8 cellular contexts compared by ENCODE assay signal in the genomic region with DNA sequence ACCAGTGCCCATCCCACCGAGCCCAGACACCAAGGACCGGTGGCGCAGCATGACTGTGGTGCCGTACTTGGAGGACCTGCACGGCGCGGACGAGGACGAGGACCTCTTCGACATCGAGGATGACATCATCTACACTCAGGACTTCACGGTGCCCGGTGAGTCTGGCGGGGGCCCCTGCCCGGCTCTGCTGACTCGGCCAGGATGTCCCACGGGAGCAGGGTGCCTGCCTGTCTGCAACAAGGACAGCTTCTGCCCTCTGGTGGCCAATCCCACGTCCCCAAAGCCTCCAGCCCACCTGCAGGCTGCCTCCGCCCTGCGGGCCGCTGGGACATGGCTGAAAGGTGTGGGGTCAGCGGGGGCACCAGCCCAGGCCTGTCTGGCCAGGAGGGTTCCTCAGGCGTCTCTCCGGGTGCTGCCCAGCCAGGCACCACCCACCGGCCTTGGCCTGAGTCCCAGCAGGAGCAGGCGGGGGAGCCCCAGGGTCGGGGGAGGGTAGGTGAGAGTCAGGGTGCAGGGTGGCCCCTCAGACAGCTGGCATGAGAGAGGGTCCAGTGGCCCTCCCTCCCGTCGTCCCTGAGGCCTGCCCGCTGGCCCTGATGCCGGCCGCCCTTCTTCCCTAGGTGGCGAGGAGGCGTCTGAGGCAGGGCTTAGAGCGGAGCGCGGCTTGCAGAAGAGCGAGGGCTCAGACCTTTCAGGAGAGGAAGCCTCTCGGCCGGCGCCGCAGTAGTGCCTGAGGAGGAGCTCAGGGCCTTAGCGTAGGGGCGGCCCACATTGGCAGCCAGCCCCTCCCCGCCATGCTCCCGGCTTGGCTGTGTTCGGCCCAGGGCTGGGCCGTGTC. TPM values are rescaled to one million over a fixed set of nuclear protein-coding genes. Genes with fewer than 3 reads are reported as not detected.
DNase-seq lines count a peak whose midpoint lies in the region; ATAC-seq and TF ChIP-seq lines count a peak whose summit lies in the region.

No MANE protein-coding gene starts in this region.

- WGBS in tibial nerve, 2 donors, result 69 to 87% methylated on average over 31 to 46 of the region's 48 CpGs

- peaks cover 6% of the 10 kb centered on the region for H3K9me3 Mint-ChIP-seq in glutamatergic neuron (ENCODE audit: unreplicated experiment)

- H3K4me1 Mint-ChIP-seq in glutamatergic neuron (ENCODE audit: low read depth, unreplicated experiment), result peaks cover 3% of the 10 kb centered on the region

- TF ChIP-seq POLR2A in tibial nerve (IDR thresholded peaks at IDR 0.05), result no peak

- peak; percentile 29 for DNase-seq in stimulated activated CD4-positive, alpha-beta T cell treated with anti-CD3 and anti-CD28 coated beads, Interleukin-1b, Interleukin-23, amount 100 ng/mL, for 48 hours
- no peak for DNase-seq in stimulated activated CD4-positive, alpha-beta T cell treated with anti-CD3 and anti-CD28 coated beads, Interleukin-4, amount 100 ng/mL, for 24 hours
- peak; percentile 75 for DNase-seq in SK-N-DZ (ENCODE audit: low spot score)
- DNase-seq in glutamatergic neuron, result peak; percentile 81
- DNase-seq in HCEC 1CT, result no peak
- DNase-seq in tibial nerve (ENCODE audit: low spot score in 2 of 2), result no peak

- peak overlapping the region; percentile 59 for H3K4me3 Mint-ChIP-seq in glutamatergic neuron (ENCODE audit: unreplicated experiment)

- peak; percentile 25 for TF ChIP-seq CTCF in glutamatergic neuron (IDR thresholded peaks at IDR 0.05; ENCODE audit: partially characterized antibody, unreplicated experiment)
- peak in 1 of 5 experiments; percentile 31 for TF ChIP-seq CTCF in tibial nerve (IDR thresholded peaks at IDR 0.05)

- H3K4me1 ChIP-seq in tibial nerve, result peaks cover 0 to 65% (median 14%) of the 10 kb centered on the region in 4 donors

- peaks cover 0 to 86% (median 19%) of the 10 kb centered on the region in 3 donors for H3K36me3 ChIP-seq in tibial nerve

- peaks cover 3% of the 10 kb centered on the region for H3K27me3 Mint-ChIP-seq in glutamatergic neuron (ENCODE audit: unreplicated experiment)

- H3K27me3 ChIP-seq in tibial nerve, result no peaks in the 10 kb centered on the region

- H3K27ac ChIP-seq in tibial nerve, result peak overlapping the region in 2 of 4 donors; percentile 24 to 93

- no peak for ATAC-seq in HG02981 (IDR thresholded peaks at IDR 0.05; ENCODE audit: unreplicated experiment)
- no peak for ATAC-seq in HG03378 (IDR thresholded peaks at IDR 0.05; ENCODE audit: unreplicated experiment)

- H3K4me3 ChIP-seq in tibial nerve, result no peak overlapping the region

- peak overlapping the region; percentile 78 for H3K27ac Mint-ChIP-seq in glutamatergic neuron (ENCODE audit: unreplicated experiment)

- no peak for TF ChIP-seq EP300 in tibial nerve (IDR thresholded peaks at IDR 0.05)

- H3K9me3 ChIP-seq in tibial nerve, result no peaks in the 10 kb centered on the region

- H3K36me3 Mint-ChIP-seq in glutamatergic neuron (ENCODE audit: unreplicated experiment), result no peaks in the 10 kb centered on the region

RNA-seq across cellular contexts. Expression of gene CBARP, which starts 14.6 kb away (rescaled TPM):
- 12.3 and 24.2 TPM in 2 replicates for polyA plus RNA-seq in SK-N-DZ (2014; cell fraction: cytosol; rRNA removed)
- polyA plus RNA-seq in SK-N-DZ (2014; cell fraction: nucleus; rRNA removed), result 44.5 and 49.5 TPM in 2 replicates
- total RNA-seq in glutamatergic neuron (ENCODE audit: unreplicated experiment) (74.7 TPM), tibial nerve (1 to 10 TPM in 2 of 4 donors, under 1 TPM in 2; 0.22 to 3.9 (median 1.4) TPM)

RNA-seq across cellular contexts. Expression of gene STK11, which starts 17.7 kb away (rescaled TPM):
- polyA plus RNA-seq in SK-N-DZ (2014; cell fraction: cytosol; rRNA removed), result 50.7 and 52.4 TPM in 2 replicates
- 166 and 188 TPM in 2 replicates for polyA plus RNA-seq in SK-N-DZ (2014; cell fraction: nucleus; rRNA removed)
- total RNA-seq in glutamatergic neuron (ENCODE audit: unreplicated experiment), result 48.2 TPM
- 10 to 100 TPM; 52.5 to 91.2 (median 68.7) TPM for total RNA-seq in tibial nerve

RNA-seq across cellular contexts. Expression of gene ATP5F1D, which starts 18.3 kb away (rescaled TPM):
- 69.7 and 75.2 TPM in 2 replicates for polyA plus RNA-seq in SK-N-DZ (2014; cell fraction: cytosol; rRNA removed)
- polyA plus RNA-seq in SK-N-DZ (2014; cell fraction: nucleus; rRNA removed), result 50.9 and 102 TPM in 2 replicates
- total RNA-seq in glutamatergic neuron (ENCODE audit: unreplicated experiment), result 129 TPM
- total RNA-seq in tibial nerve, result 100 to 1,000 TPM in 3 of 4 donors, 10 to 100 TPM in 1; 67.5 to 140 (median 127) TPM

RNA-seq across cellular contexts. Expression of gene MIDN, which starts 25.1 kb away (rescaled TPM):
- polyA plus RNA-seq in SK-N-DZ (2014; cell fraction: cytosol; rRNA removed), result 23.3 and 31.3 TPM in 2 replicates
- polyA plus RNA-seq in SK-N-DZ (2014; cell fraction: nucleus; rRNA removed), result 74.4 and 125 TPM in 2 replicates
- total RNA-seq in glutamatergic neuron (ENCODE audit: unreplicated experiment) (325 TPM), tibial nerve (10 to 100 TPM; 17.4 to 51.9 (median 39.4) TPM)

RNA-seq across cellular contexts. Expression of gene CIRBP, which starts 45.9 kb away (rescaled TPM):
- polyA plus RNA-seq in SK-N-DZ (2014; cell fraction: cytosol; rRNA removed), result 479 and 663 TPM in 2 replicates
- 559 and 732 TPM in 2 replicates for polyA plus RNA-seq in SK-N-DZ (2014; cell fraction: nucleus; rRNA removed)
- total RNA-seq in glutamatergic neuron (ENCODE audit: unreplicated experiment), result 341 TPM
- total RNA-seq in tibial nerve, result 100 to 1,000 TPM; 389 to 640 (median 576) TPM

Comparison
In these comparisons a context has a peak if more than half of its experiments do, and no peak if none do; other contexts are left out.
1. DNase-seq: peak in stimulated activated CD4-positive, alpha-beta T cell treated with anti-CD3 and anti-CD28 coated beads, Interleukin-1b, Interleukin-23, amount 100 ng/mL, for 48 hours (single experiment), SK-N-DZ (single experiment) and glutamatergic neuron (single experiment); none in stimulated activated CD4-positive, alpha-beta T cell treated with anti-CD3 and anti-CD28 coated beads, Interleukin-4, amount 100 ng/mL, for 24 hours (single experiment), HCEC 1CT (single experiment) and tibial nerve (0 of 2).
2. RNA of gene CBARP, which starts 14.6 kb away (total RNA-seq): 74.7 TPM in glutamatergic neuron (single experiment); 0.22 to 3.9 TPM in tibial nerve; every median in the first group is over 10 times any median in the second.